Comparison of ENCODE assay signal across 10 cellular contexts in genomic region chr12:62730649-62731377, GRCh38.
DNase-seq lines count a peak whose midpoint lies in the region; ATAC-seq and TF ChIP-seq lines count a peak whose summit lies in the region.
"Had no signal": no experiment of that assay in that cellular context is flagged by ENCODE, and none has a peak within 500 bp of the region (broad histone marks: within the 10 kb centered on the region; RNA-seq: fewer than 3 reads in every experiment).

No MANE protein-coding gene starts in this region.

- H3K36me3 ChIP-seq in Panc1 (ENCODE audit: control insufficient read depth, insufficient read depth, low read length), result no peaks in the 10 kb centered on the region
- no peaks in the 10 kb centered on the region for H3K36me3 ChIP-seq in esophagus squamous epithelium
- no peaks in the 10 kb centered on the region for H3K36me3 ChIP-seq in stomach
- H3K36me3 ChIP-seq: cardiac muscle cell had no signal

- no peaks in the 10 kb centered on the region for H3K9me3 ChIP-seq in Panc1 (ENCODE audit: control insufficient read depth, insufficient read depth, low read depth, low read length)
- H3K9me3 ChIP-seq in esophagus squamous epithelium, result no peaks in the 10 kb centered on the region
- H3K9me3 ChIP-seq in stomach, result no peaks in the 10 kb centered on the region

- peak overlapping the region; percentile 83 for H3K27ac ChIP-seq in Panc1 (ENCODE audit: low read length)
- peak overlapping the region; percentile 45 to 69 (median 50) for H3K27ac ChIP-seq in esophagus squamous epithelium
- H3K27ac ChIP-seq in stomach, result peak overlapping the region in 4 of 5 donors; percentile 32 to 67 (median 50)
- H3K27ac ChIP-seq: cardiac muscle cell, SK-N-MC had no signal

- H3K4me1 ChIP-seq in Panc1 (ENCODE audit: control insufficient read depth, insufficient read depth, low read length), result peaks cover 46% of the 10 kb centered on the region
- peaks cover 9 to 64% (median 33%) of the 10 kb centered on the region in 3 donors for H3K4me1 ChIP-seq in esophagus squamous epithelium
- peaks cover 17 to 56% (median 29%) of the 10 kb centered on the region in 4 donors for H3K4me1 ChIP-seq in stomach

- TF ChIP-seq EP300 in stomach (IDR thresholded peaks at IDR 0.05), result no peak

- WGBS in esophagus squamous epithelium, 2 donors, result 46 to 49% methylated on average over 5 of the region's 5 CpGs
- WGBS in stomach, 5 donors, result 42 to 74% (median 66%) methylated on average over 5 of the region's 5 CpGs

- intact Hi-C loops in Panc1 (cut with micrococcal nuclease; ENCODE audit: unreplicated experiment) (no loop called here), esophagus squamous epithelium (cut with DNase I) (no loop called here), stomach (cut with DNase I; ENCODE audit: low total_unique reads) (no loop called here)

- POLR2A ChIA-PET in Panc1 (lab: Charles Lee), result interaction anchor here (0.8 kb wide), 1 partner anchor 127 kb away, joined by 4 read pairs; no protein-coding TSS in a partner anchor

- no peak for TF ChIP-seq CTCF in GM20000 (IDR thresholded peaks at IDR 0.05; ENCODE audit: extremely low read depth, missing control alignments)
- TF ChIP-seq CTCF in Panc1 (IDR thresholded peaks at IDR 0.05), result no peak
- TF ChIP-seq CTCF in esophagus squamous epithelium (IDR thresholded peaks at IDR 0.05), result no peak
- TF ChIP-seq CTCF in stomach (IDR thresholded peaks at IDR 0.05), result no peak

- DNase-seq in GM20000 (ENCODE audit: low spot score) (peak; percentile 20), Panc1 (ENCODE audit: low read depth, low spot score) (no peak), esophagus squamous epithelium (lab: John Stamatoyannopoulos, UW) (no peak), stomach (no peak), COLO668 (lab: John Stamatoyannopoulos, UW; ENCODE audit: unreplicated experiment) (no peak)

- H3K4me3 ChIP-seq in Panc1 (ENCODE audit: low read depth in 2 of 2, low read length in 2 of 2), result peak overlapping the region in 1 of 2 experiments; percentile 32; a peak in 1 of 4 replicates
- H3K4me3 ChIP-seq in esophagus squamous epithelium, result no peak overlapping the region
- no peak overlapping the region for H3K4me3 ChIP-seq in stomach
- H3K4me3 ChIP-seq: cardiac muscle cell, SK-N-MC had no signal

- BruUV-seq in Panc1 (replicated peaks; lab: Mats Ljungman, UMichigan), result no TSS peak

- TF ChIP-seq POLR2A in esophagus squamous epithelium (IDR thresholded peaks at IDR 0.05) (no peak), stomach (IDR thresholded peaks at IDR 0.05) (no peak)

- no peaks in the 10 kb centered on the region for H3K27me3 ChIP-seq in Panc1 (ENCODE audit: control insufficient read depth, insufficient read depth, low read length)
- H3K27me3 ChIP-seq in esophagus squamous epithelium, result no peaks in the 10 kb centered on the region
- H3K27me3 ChIP-seq in stomach, result no peaks in the 10 kb centered on the region
- H3K27me3 ChIP-seq: cardiac muscle cell had no signal

- in situ Hi-C loops in Panc1 (cut with HindIII; ENCODE audit: low pct_unique_long_range_greater_than_20kb, low sequenced_read_pairs), result no loop called here

- CTCF ChIA-PET in Panc1 (lab: Charles Lee), result no interaction called here

- ATAC-seq in Panc1 (peak; percentile 54), HG03139 (IDR thresholded peaks at IDR 0.05; ENCODE audit: unreplicated experiment) (no peak), GM18867 (IDR thresholded peaks at IDR 0.05; ENCODE audit: unreplicated experiment) (no peak), HG03457 (IDR thresholded peaks at IDR 0.05; ENCODE audit: unreplicated experiment) (no peak)
